8 cellular contexts compared by ENCODE assay signal in genomic region chr1:48471603-48472576, GRCh38. TPM values are rescaled to one million over a fixed set of nuclear protein-coding genes. Genes with fewer than 3 reads are reported as not detected.
A peak's percentile ranks its signal among the peaks of the same experiment; 100 is the strongest.
DNase-seq lines count a peak whose midpoint lies in the region; ATAC-seq and TF ChIP-seq lines count a peak whose summit lies in the region.

Gene SPATA6 (minus strand): TSS chr1:48472204. CDS start chr1:48472008, 196 bp downstream.

- intact Hi-C loops in activated B cell treated with CpG ODN at 0.5 μM for 24 hours (cut with micrococcal nuclease), result loop anchor here (5.0 kb wide), 1 partner anchor 320 kb away; no protein-coding TSS in a partner anchor
- intact Hi-C loops in mammary epithelial cell (cut with micrococcal nuclease), result no loop called here

- H3K27me3 Mint-ChIP-seq in activated B cell treated with CpG ODN at 0.5 μM for 24 hours, result peaks cover 15% of the 10 kb centered on the region

- in situ Hi-C loops in mammary epithelial cell (cut with MboI; ENCODE audit: low sequenced_read_pairs in 2 of 2), result no loop called here

- H3K4me3 Mint-ChIP-seq in activated B cell treated with CpG ODN at 0.5 μM for 24 hours, result peak within 1 kb of the TSS; percentile 88

- dilution Hi-C loops in mammary epithelial cell (cut with HindIII; ENCODE audit: low sequenced_read_pairs), result no loop called here

- peak within 1 kb of the TSS; percentile 75 for H3K27ac ChIP-seq in mammary epithelial cell (ENCODE audit: insufficient read depth, low read depth, low read length)

- peak within 1 kb of the TSS; percentile 98 for H3K4me2 ChIP-seq in mammary epithelial cell (ENCODE audit: insufficient read depth, low read depth, low read length)
- H3K4me2 ChIP-seq in skeletal muscle satellite cell (ENCODE audit: low read length), result peak within 1 kb of the TSS; percentile 91

- POLR2A ChIA-PET in activated B cell treated with CpG ODN at 0.5 μM for 24 hours (lab: Charles Lee), result no interaction called here

- DNase-seq in NCI-H2029 treated with DMSO at 0.1 percent for 48 hours (lab: John Stamatoyannopoulos, UW) (peak; percentile 95), activated B cell treated with CpG ODN at 0.5 μM for 24 hours (peak; percentile 87), mammary epithelial cell (peak; percentile 92), iPS-NIHi11 (ENCODE audit: low spot score) (peak; percentile 99), cerebellar nuclear complex (lab: John Stamatoyannopoulos, UW) (no peak)

- H3K4me1 ChIP-seq in mammary epithelial cell (ENCODE audit: insufficient read depth, low read length) (peaks cover 25% of the 10 kb centered on the region), skeletal muscle satellite cell (ENCODE audit: control insufficient read depth, insufficient read depth, low read length) (peaks cover 26% of the 10 kb centered on the region)

- TF ChIP-seq CTCF in activated B cell treated with CpG ODN at 0.5 μM for 24 hours (IDR thresholded peaks at IDR 0.05), result no peak
- TF ChIP-seq CTCF in mammary epithelial cell (conservative IDR thresholded peaks at IDR 0.05 in 1 of 2, IDR thresholded peaks at IDR 0.05 in 1 of 2; ENCODE audit: extremely low read depth in 1 of 2, insufficient read depth in 1 of 2, low read depth in 1 of 2, low read length in 2 of 2), result no peak

- H3K9me3 ChIP-seq in mammary epithelial cell (replicated peaks; ENCODE audit: insufficient read depth, low read length) (no peaks in the 10 kb centered on the region), skeletal muscle satellite cell (replicated peaks; ENCODE audit: low read length) (no peaks in the 10 kb centered on the region)

- H3K27me3 ChIP-seq in mammary epithelial cell (ENCODE audit: insufficient read depth, low read length) (no peaks in the 10 kb centered on the region), skeletal muscle satellite cell (ENCODE audit: control insufficient read depth, insufficient read depth, low read length) (no peaks in the 10 kb centered on the region)

- H3K4me3 ChIP-seq in mammary epithelial cell (replicated peaks in 1 of 3; ENCODE audit: insufficient read depth in 1 of 3, low read depth in 2 of 3, low read length in 3 of 3), result peak within 1 kb of the TSS; percentile 51 to 95 (median 79)
- peak within 1 kb of the TSS; percentile 82 for H3K4me3 ChIP-seq in skeletal muscle satellite cell (ENCODE audit: low read length)

- H3K79me2 ChIP-seq in mammary epithelial cell (ENCODE audit: insufficient read depth, low read length), result no peaks in the 10 kb centered on the region

- H3K27ac Mint-ChIP-seq in activated B cell treated with CpG ODN at 0.5 μM for 24 hours, result peak within 1 kb of the TSS; percentile 71

- H3K36me3 Mint-ChIP-seq in activated B cell treated with CpG ODN at 0.5 μM for 24 hours (ENCODE audit: low read depth), result peaks cover 1% of the 10 kb centered on the region

- H3K4me1 Mint-ChIP-seq in activated B cell treated with CpG ODN at 0.5 μM for 24 hours, result peaks cover 32% of the 10 kb centered on the region

- peaks cover 5% of the 10 kb centered on the region for H3K9me3 Mint-ChIP-seq in activated B cell treated with CpG ODN at 0.5 μM for 24 hours

- H3K9ac ChIP-seq in mammary epithelial cell (ENCODE audit: insufficient read depth, low read length) (peak within 1 kb of the TSS; percentile 68), skeletal muscle satellite cell (ENCODE audit: low read depth, low read length) (peak within 1 kb of the TSS; percentile 84)

- CTCF ChIA-PET in activated B cell treated with CpG ODN at 0.5 μM for 24 hours (lab: Charles Lee) (no interaction called here), mammary epithelial cell (lab: Charles Lee; ENCODE audit: low non-redundant PET) (interaction anchor here (0.8 to 0.9 kb wide), 2 partner anchors 26 to 1257 kb away, joined by 3 to 5 read pairs; no protein-coding TSS in a partner anchor)

- BruUV-seq in mammary epithelial cell (replicated peaks; lab: Mats Ljungman, UMichigan), result no TSS peak

- H3K36me3 ChIP-seq in mammary epithelial cell (ENCODE audit: insufficient read depth, low read length) (no peaks in the 10 kb centered on the region), skeletal muscle satellite cell (ENCODE audit: insufficient read depth, low read length) (no peaks in the 10 kb centered on the region)

- ATAC-seq in GM18511 (IDR thresholded peaks at IDR 0.05; ENCODE audit: unreplicated experiment), result peak; percentile 99
- peak; percentile 99 for ATAC-seq in HG02981 (IDR thresholded peaks at IDR 0.05; ENCODE audit: unreplicated experiment)
- ATAC-seq in activated B cell treated with CpG ODN at 0.5 μM for 24 hours (ENCODE audit: low read depth), result peak; percentile 94

- WGBS in mammary epithelial cell (ENCODE audit: low coverage, missing lambda C conversion rate), result 1% methylated on average over 12 of the region's 79 CpGs

- H4K20me1 ChIP-seq in mammary epithelial cell (ENCODE audit: insufficient read depth, low read length), result no peaks in the 10 kb centered on the region

- H2AFZ ChIP-seq in mammary epithelial cell (ENCODE audit: low read depth, low read length), result peak within 1 kb of the TSS; percentile 100

RNA-seq across cellular contexts. Expression of gene SPATA6, which starts in this region (rescaled TPM):
- total RNA-seq in activated B cell treated with CpG ODN at 0.5 μM for 24 hours, result 4.2 and 4.8 TPM in 2 replicates
- total RNA-seq in mammary epithelial cell, result 1 to 10 TPM; 5.2 to 8.0 TPM
- 1.3 TPM for polyA plus RNA-seq in mammary epithelial cell
- polyA minus RNA-seq in mammary epithelial cell, result 1.4 TPM
- 2.8 and 4.1 TPM in 2 replicates for total RNA-seq in skeletal muscle satellite cell (2012; rRNA removed)

Comparison
In these comparisons a context has a peak if more than half of its experiments do, and no peak if none do; other contexts are left out.
1. DNase-seq: peak in NCI-H2029 treated with DMSO at 0.1 percent for 48 hours (single experiment), activated B cell treated with CpG ODN at 0.5 μM for 24 hours (single experiment), mammary epithelial cell (single experiment) and iPS-NIHi11 (single experiment); none in cerebellar nuclear complex (0 of 2).
2. Peak in every context shown above with its lines, with median percentiles within 50 percentile points of each other: ATAC-seq.